8 cellular contexts compared by ENCODE assay signal in genomic region chr2:34159891-34160290, GRCh38.
"Had no signal": no experiment of that assay in that cellular context is flagged by ENCODE, and none has a peak within 500 bp of the region (broad histone marks: within the 10 kb centered on the region; RNA-seq: fewer than 3 reads in every experiment).

No MANE protein-coding gene starts in this region.

- DNase-seq: GM23248, GOT3, H7, H9, HCEC 1CT, HFFc6 had no signal

- H3K9me3 ChIP-seq: HAP-1 had no signal

- H3K9ac ChIP-seq: GM23248 had no signal

- H3K27ac ChIP-seq: GM23248 had no signal

- H3K36me3 ChIP-seq: HAP-1 had no signal

- H3K4me3 ChIP-seq: GM23248, GM23338, HAP-1 had no signal
